8 cellular contexts compared by ENCODE assay signal in genomic region chr1:211643324-211644212, GRCh38. TPM values are rescaled to one million over a fixed set of nuclear protein-coding genes. Genes with fewer than 3 reads are reported as not detected.
DNase-seq lines count a peak whose midpoint lies in the region; ATAC-seq and TF ChIP-seq lines count a peak whose summit lies in the region.

No MANE protein-coding gene starts in this region.

- peak overlapping the region in 2 of 3 donors; percentile 9 to 61 for H3K4me3 Mint-ChIP-seq in T-cell

- H3K36me3 ChIP-seq in MG63 = no peaks in the 10 kb centered on the region

- intact Hi-C loops in sciatic nerve (cut with DNase I) = no loop called here

- no peaks in the 10 kb centered on the region for H3K36me3 Mint-ChIP-seq in T-cell

- no peak overlapping the region for H3K27ac ChIP-seq in foreskin keratinocyte

- no peaks in the 10 kb centered on the region for H3K9me3 Mint-ChIP-seq in T-cell

- no peak for TF ChIP-seq CTCF in AG10803 (conservative IDR thresholded peaks at IDR 0.05; ENCODE audit: low read length)
- TF ChIP-seq CTCF in foreskin keratinocyte (conservative IDR thresholded peaks at IDR 0.05) = no peak

- H3K9me3 ChIP-seq in MG63 = no peaks in the 10 kb centered on the region

- H3K4me1 Mint-ChIP-seq in T-cell = peaks cover 10 to 13% (median 11%) of the 10 kb centered on the region in 3 donors

- ATAC-seq in T-cell (replicated peaks in 1 of 4) = peak; percentile 52 to 65 (median 62)
- peak; percentile 29 for ATAC-seq in foreskin keratinocyte
- ATAC-seq in sciatic nerve = peak; percentile 56
- ATAC-seq in HG02938 (IDR thresholded peaks at IDR 0.05; ENCODE audit: unreplicated experiment) = no peak
- no peak for ATAC-seq in HG03175 (IDR thresholded peaks at IDR 0.05; ENCODE audit: unreplicated experiment)
- ATAC-seq in GM19395 (IDR thresholded peaks at IDR 0.05; ENCODE audit: unreplicated experiment) = no peak

- no peaks in the 10 kb centered on the region for H3K27me3 Mint-ChIP-seq in T-cell

- POLR2A ChIA-PET in T-cell (lab: Charles Lee) = interaction anchor here (0.5 kb wide), 2 partner anchors 294 to 432 kb away, joined by 4 to 5 read pairs; no protein-coding TSS in a partner anchor

- DNase-seq in AG10803 (ENCODE audit: low read depth) = peak; percentile 14
- peak; percentile 94 for DNase-seq in MG63
- peak in 22 of 34 experiments; percentile 4 to 44 (median 18) for DNase-seq in T-cell
- peak in 1 of 2 donors; percentile 48 for DNase-seq in foreskin keratinocyte
- no peak for DNase-seq in sciatic nerve (ENCODE audit: low spot score)

- H3K4me3 ChIP-seq in AG10803 (ENCODE audit: low read length) = no peak overlapping the region
- no peak overlapping the region for H3K4me3 ChIP-seq in MG63

- no peak overlapping the region for H3K27ac Mint-ChIP-seq in T-cell

- CTCF ChIA-PET in T-cell (lab: Charles Lee) = interaction anchor here in 1 of 2 donors (1.9 kb wide), 1 partner anchor 10 kb away, joined by 7 read pairs; no protein-coding TSS in a partner anchor

- peaks cover 9% of the 10 kb centered on the region for H3K4me1 ChIP-seq in foreskin keratinocyte

- H3K27me3 ChIP-seq in MG63 (no peaks in the 10 kb centered on the region), foreskin keratinocyte (peaks cover 5% of the 10 kb centered on the region)

RNA-seq across cellular contexts. Expression of gene NEK2, which starts 31.9 kb away (rescaled TPM):
- total RNA-seq in MG63 (2014; rRNA removed; shearing (Covaris generic); ENCODE audit: low replicate concordance) = 42.1 and 56.8 TPM in 2 replicates
- total RNA-seq in T-cell (under 1 TPM; 0.16 to 0.63 (median 0.37) TPM), foreskin keratinocyte (24.1 and 31.1 TPM in 2 replicates), sciatic nerve (0.49 TPM)
- 11.0 and 16.1 TPM in 2 replicates for polyA plus RNA-seq in foreskin keratinocyte

Comparison
In these comparisons a context has a peak if more than half of its experiments do, and no peak if none do; other contexts are left out.
1. ATAC-seq: peak in T-cell (4 of 4), foreskin keratinocyte (single experiment) and sciatic nerve (single experiment); none in HG02938 (single experiment), HG03175 (single experiment) and GM19395 (single experiment).
2. RNA of gene NEK2, which starts 31.9 kb away (total RNA-seq): 42.1 to 56.8 TPM in MG63 and 24.1 to 31.1 TPM in foreskin keratinocyte; 0.49 TPM in sciatic nerve (single experiment) and 0.16 to 0.63 TPM in T-cell; every median in the first group is over 10 times any median in the second.